Comparison of ENCODE assay signal across 1 cellular context in the genomic region with DNA sequence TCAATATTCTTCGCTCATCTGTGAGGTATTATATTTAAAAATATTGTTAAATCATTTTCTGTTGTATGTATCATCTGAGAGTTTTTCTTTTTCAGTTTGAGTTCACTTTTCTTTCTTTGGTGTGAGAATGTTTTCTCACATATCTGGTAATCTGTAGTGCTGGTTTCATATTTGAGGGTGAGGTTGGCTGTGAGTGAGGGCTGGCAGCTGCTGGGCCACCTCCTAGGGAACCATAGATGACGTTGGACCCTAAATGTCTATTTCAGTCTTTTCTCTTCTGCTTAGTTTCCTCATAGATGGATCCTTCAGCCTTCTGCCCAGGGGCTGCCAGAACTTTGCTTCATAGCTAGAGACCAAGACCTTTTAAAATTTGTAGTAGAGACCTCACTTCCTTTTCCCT.
TF ChIP-seq lines count a peak whose summit lies in the region.

No MANE protein-coding gene starts in this region.

TF ChIP-seq in GM12878, 131 proteins besides CTCF, POLR2A, EP300 and RAD21 (continued from another document and continues in another):
- TF ChIP-seq, protein P1, sequence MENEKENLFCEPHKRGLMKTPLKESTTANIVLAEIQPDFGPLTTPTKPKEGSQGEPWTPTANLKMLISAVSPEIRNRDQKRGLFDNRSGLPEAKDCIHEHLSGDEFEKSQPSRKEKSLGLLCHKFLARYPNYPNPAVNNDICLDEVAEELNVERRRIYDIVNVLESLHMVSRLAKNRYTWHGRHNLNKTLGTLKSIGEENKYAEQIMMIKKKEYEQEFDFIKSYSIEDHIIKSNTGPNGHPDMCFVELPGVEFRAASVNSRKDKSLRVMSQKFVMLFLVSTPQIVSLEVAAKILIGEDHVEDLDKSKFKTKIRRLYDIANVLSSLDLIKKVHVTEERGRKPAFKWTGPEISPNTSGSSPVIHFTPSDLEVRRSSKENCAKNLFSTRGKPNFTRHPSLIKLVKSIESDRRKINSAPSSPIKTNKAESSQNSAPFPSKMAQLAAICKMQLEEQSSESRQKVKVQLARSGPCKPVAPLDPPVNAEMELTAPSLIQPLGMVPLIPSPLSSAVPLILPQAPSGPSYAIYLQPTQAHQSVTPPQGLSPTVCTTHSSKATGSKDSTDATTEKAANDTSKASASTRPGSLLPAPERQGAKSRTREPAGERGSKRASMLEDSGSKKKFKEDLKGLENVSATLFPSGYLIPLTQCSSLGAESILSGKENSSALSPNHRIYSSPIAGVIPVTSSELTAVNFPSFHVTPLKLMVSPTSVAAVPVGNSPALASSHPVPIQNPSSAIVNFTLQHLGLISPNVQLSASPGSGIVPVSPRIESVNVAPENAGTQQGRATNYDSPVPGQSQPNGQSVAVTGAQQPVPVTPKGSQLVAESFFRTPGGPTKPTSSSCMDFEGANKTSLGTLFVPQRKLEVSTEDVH (IDR thresholded peaks at IDR 0.05; ENCODE audit: low read depth, partially characterized antibody), result no peak
- TF ChIP-seq RAD51 (IDR thresholded peaks at IDR 0.05) (no peak), YBX1 (IDR thresholded peaks at IDR 0.05) (no peak), RBBP5 (conservative IDR thresholded peaks at IDR 0.05) (no peak), IRF5 (IDR thresholded peaks at IDR 0.05; ENCODE audit: borderline replicate concordance) (no peak), DPF2 (IDR thresholded peaks at IDR 0.05) (no peak), NBN (IDR thresholded peaks at IDR 0.05) (0 out of 2 replicates have a peak, but pooled peaks have one; percentile 21), ZBTB11 (CRISPR knock-in tag; IDR thresholded peaks at IDR 0.05) (no peak), PAX8 (IDR thresholded peaks at IDR 0.05) (no peak), NR2F1 (conservative IDR thresholded peaks at IDR 0.05) (no peak), MAX (IDR thresholded peaks at IDR 0.05; ENCODE audit: low read depth, low read length) (no peak), ESRRA (IDR thresholded peaks at IDR 0.05; ENCODE audit: low read length) (no peak), JUNB (IDR thresholded peaks at IDR 0.05) (peak; percentile 72), BHLHE40 (IDR thresholded peaks at IDR 0.05; ENCODE audit: borderline replicate concordance in 1 of 2, low read depth in 2 of 2, low read length in 1 of 2) (peak in 1 of 2 experiments; percentile 51; a peak in 1 of 4 replicates), CHD4 (IDR thresholded peaks at IDR 0.05) (no peak), TCF7 (IDR thresholded peaks at IDR 0.05; ENCODE audit: borderline replicate concordance) (peak; percentile 10; the same call in 1 of the 2 replicates), ZSCAN29 (IDR thresholded peaks at IDR 0.05) (no peak), ATF7 (IDR thresholded peaks at IDR 0.05; ENCODE audit: low read depth) (peak; percentile 79), HDAC2 (IDR thresholded peaks at IDR 0.05) (no peak), ZBED1 (IDR thresholded peaks at IDR 0.05; ENCODE audit: borderline replicate concordance) (peak; percentile 75; the same call in 1 of the 2 replicates), CHD2 (IDR thresholded peaks at IDR 0.05; ENCODE audit: borderline replicate concordance, low read depth, low read length) (no peak), NFXL1 (IDR thresholded peaks at IDR 0.05; ENCODE audit: borderline replicate concordance) (no peak), NRF1 (conservative IDR thresholded peaks at IDR 0.05; ENCODE audit: low read depth, low read length) (no peak), ZZZ3 (IDR thresholded peaks at IDR 0.05; ENCODE audit: control insufficient read depth, insufficient read length, low read depth) (no peak), ATF2 (IDR thresholded peaks at IDR 0.05; ENCODE audit: low read length) (peak; percentile 88), MLLT1 (IDR thresholded peaks at IDR 0.05) (no peak), GABPA (IDR thresholded peaks at IDR 0.05; ENCODE audit: low read depth) (no peak), BRCA1 (IDR thresholded peaks at IDR 0.05; ENCODE audit: low read depth, low read length) (no peak), ETV6 (conservative IDR thresholded peaks at IDR 0.05 in 1 of 2, IDR thresholded peaks at IDR 0.05 in 1 of 2; ENCODE audit: borderline replicate concordance in 1 of 2, low read depth in 1 of 2) (peak in 1 of 2 experiments; percentile 88; a peak in 2 of 4 replicates), BCL11A (IDR thresholded peaks at IDR 0.05; ENCODE audit: low read depth, low read length) (peak; percentile 56), PAX5 (IDR thresholded peaks at IDR 0.05; ENCODE audit: borderline replicate concordance, low read depth, low read length) (peak; percentile 43; the same call in 1 of the 2 replicates), ZNF622 (IDR thresholded peaks at IDR 0.05) (no peak), MYB (IDR thresholded peaks at IDR 0.05; ENCODE audit: borderline replicate concordance, low read depth, low read length) (no peak), TCF3 (IDR thresholded peaks at IDR 0.05; ENCODE audit: borderline replicate concordance, insufficient read depth, low read depth, low read length) (peak; percentile 86; the same call in 1 of the 2 replicates), CBX5 (IDR thresholded peaks at IDR 0.05; ENCODE audit: low read depth) (no peak), HDAC6 (IDR thresholded peaks at IDR 0.05; ENCODE audit: unreplicated experiment) (no peak), HCFC1 (IDR thresholded peaks at IDR 0.05; ENCODE audit: low read length) (no peak), MYC (IDR thresholded peaks at IDR 0.05; ENCODE audit: insufficient read depth, insufficient read length, insufficient replicate concordance, low read length, severe bottlenecking) (no peak), YY1 (IDR thresholded peaks at IDR 0.05; ENCODE audit: low read depth, low read length) (0 out of 2 replicates have a peak, but pooled peaks have one; percentile 34)
- TF ChIP-seq, protein P2, sequence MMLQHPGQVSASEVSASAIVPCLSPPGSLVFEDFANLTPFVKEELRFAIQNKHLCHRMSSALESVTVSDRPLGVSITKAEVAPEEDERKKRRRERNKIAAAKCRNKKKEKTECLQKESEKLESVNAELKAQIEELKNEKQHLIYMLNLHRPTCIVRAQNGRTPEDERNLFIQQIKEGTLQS (IDR thresholded peaks at IDR 0.05; ENCODE audit: borderline replicate concordance, extremely low read depth, low read depth, low read length), result no peak
- TF ChIP-seq, protein P3, sequence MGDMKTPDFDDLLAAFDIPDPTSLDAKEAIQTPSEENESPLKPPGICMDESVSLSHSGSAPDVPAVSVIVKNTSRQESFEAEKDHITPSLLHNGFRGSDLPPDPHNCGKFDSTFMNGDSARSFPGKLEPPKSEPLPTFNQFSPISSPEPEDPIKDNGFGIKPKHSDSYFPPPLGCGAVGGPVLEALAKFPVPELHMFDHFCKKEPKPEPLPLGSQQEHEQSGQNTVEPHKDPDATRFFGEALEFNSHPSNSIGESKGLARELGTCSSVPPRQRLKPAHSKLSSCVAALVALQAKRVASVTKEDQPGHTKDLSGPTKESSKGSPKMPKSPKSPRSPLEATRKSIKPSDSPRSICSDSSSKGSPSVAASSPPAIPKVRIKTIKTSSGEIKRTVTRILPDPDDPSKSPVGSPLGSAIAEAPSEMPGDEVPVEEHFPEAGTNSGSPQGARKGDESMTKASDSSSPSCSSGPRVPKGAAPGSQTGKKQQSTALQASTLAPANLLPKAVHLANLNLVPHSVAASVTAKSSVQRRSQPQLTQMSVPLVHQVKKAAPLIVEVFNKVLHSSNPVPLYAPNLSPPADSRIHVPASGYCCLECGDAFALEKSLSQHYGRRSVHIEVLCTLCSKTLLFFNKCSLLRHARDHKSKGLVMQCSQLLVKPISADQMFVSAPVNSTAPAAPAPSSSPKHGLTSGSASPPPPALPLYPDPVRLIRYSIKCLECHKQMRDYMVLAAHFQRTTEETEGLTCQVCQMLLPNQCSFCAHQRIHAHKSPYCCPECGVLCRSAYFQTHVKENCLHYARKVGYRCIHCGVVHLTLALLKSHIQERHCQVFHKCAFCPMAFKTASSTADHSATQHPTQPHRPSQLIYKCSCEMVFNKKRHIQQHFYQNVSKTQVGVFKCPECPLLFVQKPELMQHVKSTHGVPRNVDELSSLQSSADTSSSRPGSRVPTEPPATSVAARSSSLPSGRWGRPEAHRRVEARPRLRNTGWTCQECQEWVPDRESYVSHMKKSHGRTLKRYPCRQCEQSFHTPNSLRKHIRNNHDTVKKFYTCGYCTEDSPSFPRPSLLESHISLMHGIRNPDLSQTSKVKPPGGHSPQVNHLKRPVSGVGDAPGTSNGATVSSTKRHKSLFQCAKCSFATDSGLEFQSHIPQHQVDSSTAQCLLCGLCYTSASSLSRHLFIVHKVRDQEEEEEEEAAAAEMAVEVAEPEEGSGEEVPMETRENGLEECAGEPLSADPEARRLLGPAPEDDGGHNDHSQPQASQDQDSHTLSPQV (IDR thresholded peaks at IDR 0.05), result no peak
- TF ChIP-seq, protein P4, sequence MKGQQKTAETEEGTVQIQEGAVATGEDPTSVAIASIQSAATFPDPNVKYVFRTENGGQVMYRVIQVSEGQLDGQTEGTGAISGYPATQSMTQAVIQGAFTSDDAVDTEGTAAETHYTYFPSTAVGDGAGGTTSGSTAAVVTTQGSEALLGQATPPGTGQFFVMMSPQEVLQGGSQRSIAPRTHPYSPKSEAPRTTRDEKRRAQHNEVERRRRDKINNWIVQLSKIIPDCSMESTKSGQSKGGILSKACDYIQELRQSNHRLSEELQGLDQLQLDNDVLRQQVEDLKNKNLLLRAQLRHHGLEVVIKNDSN (IDR thresholded peaks at IDR 0.05; ENCODE audit: borderline replicate concordance, extremely low read length, insufficient read depth, low read depth, low read length), result no peak
- TF ChIP-seq, protein P5, sequence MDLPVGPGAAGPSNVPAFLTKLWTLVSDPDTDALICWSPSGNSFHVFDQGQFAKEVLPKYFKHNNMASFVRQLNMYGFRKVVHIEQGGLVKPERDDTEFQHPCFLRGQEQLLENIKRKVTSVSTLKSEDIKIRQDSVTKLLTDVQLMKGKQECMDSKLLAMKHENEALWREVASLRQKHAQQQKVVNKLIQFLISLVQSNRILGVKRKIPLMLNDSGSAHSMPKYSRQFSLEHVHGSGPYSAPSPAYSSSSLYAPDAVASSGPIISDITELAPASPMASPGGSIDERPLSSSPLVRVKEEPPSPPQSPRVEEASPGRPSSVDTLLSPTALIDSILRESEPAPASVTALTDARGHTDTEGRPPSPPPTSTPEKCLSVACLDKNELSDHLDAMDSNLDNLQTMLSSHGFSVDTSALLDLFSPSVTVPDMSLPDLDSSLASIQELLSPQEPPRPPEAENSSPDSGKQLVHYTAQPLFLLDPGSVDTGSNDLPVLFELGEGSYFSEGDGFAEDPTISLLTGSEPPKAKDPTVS (IDR thresholded peaks at IDR 0.05; ENCODE audit: low read depth, low read length), result no peak
